1 cellular context compared by ENCODE assay signal in the genomic region with DNA sequence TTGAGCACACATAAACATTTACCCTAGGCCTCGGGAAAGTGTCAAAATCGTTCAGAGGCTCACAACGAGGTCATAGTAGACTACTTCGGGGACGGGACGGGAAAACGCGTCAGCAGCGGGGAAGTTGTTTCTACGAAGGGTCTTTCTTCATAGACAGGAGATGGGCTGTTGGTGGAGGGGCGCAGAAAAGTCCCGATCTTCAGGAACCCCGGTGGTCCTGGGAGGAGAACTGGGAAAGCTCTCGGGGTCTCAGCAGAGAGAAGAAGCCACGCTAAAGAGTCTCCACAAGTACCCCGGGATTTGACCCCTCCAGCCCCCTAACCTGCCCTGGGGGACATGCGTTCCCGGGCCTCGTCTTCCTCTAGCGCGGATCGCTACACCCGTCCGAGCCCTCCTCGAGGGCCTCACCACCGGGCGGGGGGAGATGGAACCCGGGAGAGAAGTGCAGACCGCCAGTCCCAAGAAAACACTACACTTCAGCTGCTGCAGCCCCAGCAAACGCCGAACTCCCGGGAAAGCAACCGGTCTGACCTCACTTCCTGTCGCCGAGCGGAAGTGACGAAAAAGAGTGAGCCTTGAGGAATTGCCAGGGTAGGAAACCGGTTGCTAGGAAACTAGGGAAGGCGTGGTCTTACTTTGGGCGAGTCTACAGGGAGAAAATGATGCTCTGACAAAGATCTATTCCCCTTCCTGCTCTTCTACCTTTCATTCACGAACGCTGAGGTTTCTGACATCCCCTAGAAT.
TF ChIP-seq lines count a peak whose summit lies in the region.

A gene (minus strand): TSS at position 534 of the 744 bp plus-strand sequence. CDS start 1,611 bp downstream, outside the sequence.

TF ChIP-seq in H1, 55 proteins besides CTCF, POLR2A, EP300 and RAD21 (continued from another document):
- TF ChIP-seq, protein P1, sequence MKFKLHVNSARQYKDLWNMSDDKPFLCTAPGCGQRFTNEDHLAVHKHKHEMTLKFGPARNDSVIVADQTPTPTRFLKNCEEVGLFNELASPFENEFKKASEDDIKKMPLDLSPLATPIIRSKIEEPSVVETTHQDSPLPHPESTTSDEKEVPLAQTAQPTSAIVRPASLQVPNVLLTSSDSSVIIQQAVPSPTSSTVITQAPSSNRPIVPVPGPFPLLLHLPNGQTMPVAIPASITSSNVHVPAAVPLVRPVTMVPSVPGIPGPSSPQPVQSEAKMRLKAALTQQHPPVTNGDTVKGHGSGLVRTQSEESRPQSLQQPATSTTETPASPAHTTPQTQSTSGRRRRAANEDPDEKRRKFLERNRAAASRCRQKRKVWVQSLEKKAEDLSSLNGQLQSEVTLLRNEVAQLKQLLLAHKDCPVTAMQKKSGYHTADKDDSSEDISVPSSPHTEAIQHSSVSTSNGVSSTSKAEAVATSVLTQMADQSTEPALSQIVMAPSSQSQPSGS (IDR thresholded peaks at IDR 0.05; ENCODE audit: low read length), result no peak
- no peak for TF ChIP-seq CTBP2 (IDR thresholded peaks at IDR 0.05; ENCODE audit: borderline replicate concordance, insufficient read depth, insufficient read length, low read length)
- TF ChIP-seq, protein P2, sequence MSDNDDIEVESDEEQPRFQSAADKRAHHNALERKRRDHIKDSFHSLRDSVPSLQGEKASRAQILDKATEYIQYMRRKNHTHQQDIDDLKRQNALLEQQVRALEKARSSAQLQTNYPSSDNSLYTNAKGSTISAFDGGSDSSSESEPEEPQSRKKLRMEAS (IDR thresholded peaks at IDR 0.05), result no peak
- TF ChIP-seq TAF1 (IDR thresholded peaks at IDR 0.05; ENCODE audit: low read depth, low read length), result peak; percentile 95
- TF ChIP-seq SP2 (IDR thresholded peaks at IDR 0.05; ENCODE audit: low read length), result no peak
- TF ChIP-seq CBX8 (IDR thresholded peaks at IDR 0.05; ENCODE audit: borderline replicate concordance, low read depth, low read length), result no peak
- TF ChIP-seq RXRA (IDR thresholded peaks at IDR 0.05; ENCODE audit: insufficient read depth, low read depth, low read length), result no peak
- TF ChIP-seq, protein P3, sequence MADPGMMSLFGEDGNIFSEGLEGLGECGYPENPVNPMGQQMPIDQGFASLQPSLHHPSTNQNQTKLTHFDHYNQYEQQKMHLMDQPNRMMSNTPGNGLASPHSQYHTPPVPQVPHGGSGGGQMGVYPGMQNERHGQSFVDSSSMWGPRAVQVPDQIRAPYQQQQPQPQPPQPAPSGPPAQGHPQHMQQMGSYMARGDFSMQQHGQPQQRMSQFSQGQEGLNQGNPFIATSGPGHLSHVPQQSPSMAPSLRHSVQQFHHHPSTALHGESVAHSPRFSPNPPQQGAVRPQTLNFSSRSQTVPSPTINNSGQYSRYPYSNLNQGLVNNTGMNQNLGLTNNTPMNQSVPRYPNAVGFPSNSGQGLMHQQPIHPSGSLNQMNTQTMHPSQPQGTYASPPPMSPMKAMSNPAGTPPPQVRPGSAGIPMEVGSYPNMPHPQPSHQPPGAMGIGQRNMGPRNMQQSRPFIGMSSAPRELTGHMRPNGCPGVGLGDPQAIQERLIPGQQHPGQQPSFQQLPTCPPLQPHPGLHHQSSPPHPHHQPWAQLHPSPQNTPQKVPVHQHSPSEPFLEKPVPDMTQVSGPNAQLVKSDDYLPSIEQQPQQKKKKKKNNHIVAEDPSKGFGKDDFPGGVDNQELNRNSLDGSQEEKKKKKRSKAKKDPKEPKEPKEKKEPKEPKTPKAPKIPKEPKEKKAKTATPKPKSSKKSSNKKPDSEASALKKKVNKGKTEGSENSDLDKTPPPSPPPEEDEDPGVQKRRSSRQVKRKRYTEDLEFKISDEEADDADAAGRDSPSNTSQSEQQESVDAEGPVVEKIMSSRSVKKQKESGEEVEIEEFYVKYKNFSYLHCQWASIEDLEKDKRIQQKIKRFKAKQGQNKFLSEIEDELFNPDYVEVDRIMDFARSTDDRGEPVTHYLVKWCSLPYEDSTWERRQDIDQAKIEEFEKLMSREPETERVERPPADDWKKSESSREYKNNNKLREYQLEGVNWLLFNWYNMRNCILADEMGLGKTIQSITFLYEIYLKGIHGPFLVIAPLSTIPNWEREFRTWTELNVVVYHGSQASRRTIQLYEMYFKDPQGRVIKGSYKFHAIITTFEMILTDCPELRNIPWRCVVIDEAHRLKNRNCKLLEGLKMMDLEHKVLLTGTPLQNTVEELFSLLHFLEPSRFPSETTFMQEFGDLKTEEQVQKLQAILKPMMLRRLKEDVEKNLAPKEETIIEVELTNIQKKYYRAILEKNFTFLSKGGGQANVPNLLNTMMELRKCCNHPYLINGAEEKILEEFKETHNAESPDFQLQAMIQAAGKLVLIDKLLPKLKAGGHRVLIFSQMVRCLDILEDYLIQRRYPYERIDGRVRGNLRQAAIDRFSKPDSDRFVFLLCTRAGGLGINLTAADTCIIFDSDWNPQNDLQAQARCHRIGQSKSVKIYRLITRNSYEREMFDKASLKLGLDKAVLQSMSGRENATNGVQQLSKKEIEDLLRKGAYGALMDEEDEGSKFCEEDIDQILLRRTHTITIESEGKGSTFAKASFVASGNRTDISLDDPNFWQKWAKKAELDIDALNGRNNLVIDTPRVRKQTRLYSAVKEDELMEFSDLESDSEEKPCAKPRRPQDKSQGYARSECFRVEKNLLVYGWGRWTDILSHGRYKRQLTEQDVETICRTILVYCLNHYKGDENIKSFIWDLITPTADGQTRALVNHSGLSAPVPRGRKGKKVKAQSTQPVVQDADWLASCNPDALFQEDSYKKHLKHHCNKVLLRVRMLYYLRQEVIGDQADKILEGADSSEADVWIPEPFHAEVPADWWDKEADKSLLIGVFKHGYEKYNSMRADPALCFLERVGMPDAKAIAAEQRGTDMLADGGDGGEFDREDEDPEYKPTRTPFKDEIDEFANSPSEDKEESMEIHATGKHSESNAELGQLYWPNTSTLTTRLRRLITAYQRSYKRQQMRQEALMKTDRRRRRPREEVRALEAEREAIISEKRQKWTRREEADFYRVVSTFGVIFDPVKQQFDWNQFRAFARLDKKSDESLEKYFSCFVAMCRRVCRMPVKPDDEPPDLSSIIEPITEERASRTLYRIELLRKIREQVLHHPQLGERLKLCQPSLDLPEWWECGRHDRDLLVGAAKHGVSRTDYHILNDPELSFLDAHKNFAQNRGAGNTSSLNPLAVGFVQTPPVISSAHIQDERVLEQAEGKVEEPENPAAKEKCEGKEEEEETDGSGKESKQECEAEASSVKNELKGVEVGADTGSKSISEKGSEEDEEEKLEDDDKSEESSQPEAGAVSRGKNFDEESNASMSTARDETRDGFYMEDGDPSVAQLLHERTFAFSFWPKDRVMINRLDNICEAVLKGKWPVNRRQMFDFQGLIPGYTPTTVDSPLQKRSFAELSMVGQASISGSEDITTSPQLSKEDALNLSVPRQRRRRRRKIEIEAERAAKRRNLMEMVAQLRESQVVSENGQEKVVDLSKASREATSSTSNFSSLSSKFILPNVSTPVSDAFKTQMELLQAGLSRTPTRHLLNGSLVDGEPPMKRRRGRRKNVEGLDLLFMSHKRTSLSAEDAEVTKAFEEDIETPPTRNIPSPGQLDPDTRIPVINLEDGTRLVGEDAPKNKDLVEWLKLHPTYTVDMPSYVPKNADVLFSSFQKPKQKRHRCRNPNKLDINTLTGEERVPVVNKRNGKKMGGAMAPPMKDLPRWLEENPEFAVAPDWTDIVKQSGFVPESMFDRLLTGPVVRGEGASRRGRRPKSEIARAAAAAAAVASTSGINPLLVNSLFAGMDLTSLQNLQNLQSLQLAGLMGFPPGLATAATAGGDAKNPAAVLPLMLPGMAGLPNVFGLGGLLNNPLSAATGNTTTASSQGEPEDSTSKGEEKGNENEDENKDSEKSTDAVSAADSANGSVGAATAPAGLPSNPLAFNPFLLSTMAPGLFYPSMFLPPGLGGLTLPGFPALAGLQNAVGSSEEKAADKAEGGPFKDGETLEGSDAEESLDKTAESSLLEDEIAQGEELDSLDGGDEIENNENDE (IDR thresholded peaks at IDR 0.05; ENCODE audit: insufficient replicate concordance, low read length), result no peak
- TF ChIP-seq, protein P4, sequence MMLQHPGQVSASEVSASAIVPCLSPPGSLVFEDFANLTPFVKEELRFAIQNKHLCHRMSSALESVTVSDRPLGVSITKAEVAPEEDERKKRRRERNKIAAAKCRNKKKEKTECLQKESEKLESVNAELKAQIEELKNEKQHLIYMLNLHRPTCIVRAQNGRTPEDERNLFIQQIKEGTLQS (IDR thresholded peaks at IDR 0.05; ENCODE audit: insufficient read depth, low read depth, low read length), result no peak
- peak; percentile 95 for TF ChIP-seq CREB1 (IDR thresholded peaks at IDR 0.05)
- peak; percentile 77; the same call in 1 of the 2 replicates for TF ChIP-seq RBBP5 (IDR thresholded peaks at IDR 0.05; ENCODE audit: borderline replicate concordance, low read depth, low read length)
- TF ChIP-seq CHD2 (IDR thresholded peaks at IDR 0.05; ENCODE audit: low read length), result no peak
- peak; percentile 90 for TF ChIP-seq TAF7 (optimal IDR thresholded peaks at IDR 0.05; ENCODE audit: borderline replicate concordance, low read depth, low read length)
- no peak for TF ChIP-seq TCF12 (IDR thresholded peaks at IDR 0.05; ENCODE audit: low read depth, low read length)
- TF ChIP-seq SP4 (IDR thresholded peaks at IDR 0.05; ENCODE audit: low read length), result no peak
- TF ChIP-seq JUN (IDR thresholded peaks at IDR 0.05; ENCODE audit: low read depth, low read length), result no peak
- TF ChIP-seq, protein P5, sequence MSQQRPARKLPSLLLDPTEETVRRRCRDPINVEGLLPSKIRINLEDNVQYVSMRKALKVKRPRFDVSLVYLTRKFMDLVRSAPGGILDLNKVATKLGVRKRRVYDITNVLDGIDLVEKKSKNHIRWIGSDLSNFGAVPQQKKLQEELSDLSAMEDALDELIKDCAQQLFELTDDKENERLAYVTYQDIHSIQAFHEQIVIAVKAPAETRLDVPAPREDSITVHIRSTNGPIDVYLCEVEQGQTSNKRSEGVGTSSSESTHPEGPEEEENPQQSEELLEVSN (IDR thresholded peaks at IDR 0.05), result no peak
- no peak for TF ChIP-seq HDAC6 (IDR thresholded peaks at IDR 0.05; ENCODE audit: low read depth, low read length)
- TF ChIP-seq SRF (IDR thresholded peaks at IDR 0.05; ENCODE audit: low read depth, low read length), result peak; percentile 16; the same call in 1 of the 2 replicates
- no peak for TF ChIP-seq FOSL1 (IDR thresholded peaks at IDR 0.05; ENCODE audit: insufficient read depth, low read depth, low read length)
- no peak for TF ChIP-seq EZH2 (IDR thresholded peaks at IDR 0.05; ENCODE audit: low read depth, low read length, severe bottlenecking)
- peak; percentile 61; the same call in 1 of the 2 replicates for TF ChIP-seq KDM5A (IDR thresholded peaks at IDR 0.05; ENCODE audit: low read length)
- TF ChIP-seq NRF1 (IDR thresholded peaks at IDR 0.05; ENCODE audit: low read depth, low read length), result no peak
- no peak for TF ChIP-seq NANOG (IDR thresholded peaks at IDR 0.05; ENCODE audit: insufficient read depth, low read depth, low read length, poor library complexity, severe bottlenecking)
- TF ChIP-seq POLR2AphosphoS5 (IDR thresholded peaks at IDR 0.05; ENCODE audit: low read depth, low read length), result peak; percentile 83
- no peak for TF ChIP-seq MAFK (IDR thresholded peaks at IDR 0.05; ENCODE audit: low read depth, low read length)
- no peak for TF ChIP-seq GTF2F1 (IDR thresholded peaks at IDR 0.05; ENCODE audit: borderline replicate concordance, low read depth, low read length)
- no peak for TF ChIP-seq BCL11A (IDR thresholded peaks at IDR 0.05; ENCODE audit: low read depth in 2 of 2, low read length in 2 of 2)
- TF ChIP-seq, protein P6, sequence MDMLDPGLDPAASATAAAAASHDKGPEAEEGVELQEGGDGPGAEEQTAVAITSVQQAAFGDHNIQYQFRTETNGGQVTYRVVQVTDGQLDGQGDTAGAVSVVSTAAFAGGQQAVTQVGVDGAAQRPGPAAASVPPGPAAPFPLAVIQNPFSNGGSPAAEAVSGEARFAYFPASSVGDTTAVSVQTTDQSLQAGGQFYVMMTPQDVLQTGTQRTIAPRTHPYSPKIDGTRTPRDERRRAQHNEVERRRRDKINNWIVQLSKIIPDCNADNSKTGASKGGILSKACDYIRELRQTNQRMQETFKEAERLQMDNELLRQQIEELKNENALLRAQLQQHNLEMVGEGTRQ (IDR thresholded peaks at IDR 0.05; ENCODE audit: low read length), result no peak
- TF ChIP-seq SIX5 (IDR thresholded peaks at IDR 0.05; ENCODE audit: low read depth, low read length), result no peak
- peak in 1 of 2 experiments; percentile 81; a peak in 2 of 4 replicates for TF ChIP-seq SIN3A (conservative IDR thresholded peaks at IDR 0.05 in 1 of 2, IDR thresholded peaks at IDR 0.05 in 1 of 2; ENCODE audit: low read depth in 1 of 2, low read length in 2 of 2)
- no peak for TF ChIP-seq RNF2 (IDR thresholded peaks at IDR 0.05; ENCODE audit: borderline replicate concordance, low read depth, low read length, missing control alignments, poor library complexity, severe bottlenecking)
- peak; percentile 88 for TF ChIP-seq TBP (IDR thresholded peaks at IDR 0.05; ENCODE audit: low read depth, low read length)
- peak; percentile 93 for TF ChIP-seq GABPA (IDR thresholded peaks at IDR 0.05; ENCODE audit: borderline replicate concordance, insufficient read depth, low read length)
- TF ChIP-seq POU5F1 (IDR thresholded peaks at IDR 0.05; ENCODE audit: low read depth, low read length), result no peak
- no peak for TF ChIP-seq HDAC2 (IDR thresholded peaks at IDR 0.05; ENCODE audit: borderline replicate concordance in 1 of 2, low read depth in 2 of 2, low read length in 2 of 2)
- TF ChIP-seq ASH2L (IDR thresholded peaks at IDR 0.05; ENCODE audit: low read length), result peak; percentile 82
- no peak for TF ChIP-seq CHD1 (IDR thresholded peaks at IDR 0.05; ENCODE audit: low read depth, low read length)
TF ChIP-seq in H1: peak in this region for 15.
